Comparison of ENCODE assay signal across 8 cellular contexts in genomic region chr21:40120944-40121575, GRCh38.
DNase-seq lines count a peak whose midpoint lies in the region; ATAC-seq and TF ChIP-seq lines count a peak whose summit lies in the region.

No MANE protein-coding gene starts in this region.

- H3K4me2 ChIP-seq in IMR-90 (ENCODE audit: low read depth, low read length), result no peak overlapping the region
- H3K4me2 ChIP-seq in SU-DHL-6 (ENCODE audit: low read depth, low read length, poor library complexity, severe bottlenecking), result no peak overlapping the region

- H3K9me3 ChIP-seq in BE2C (no peaks in the 10 kb centered on the region; the same call in 1 of the 2 replicates), IMR-90 (ENCODE audit: control insufficient read depth, insufficient read depth, low read length) (peaks cover 12% of the 10 kb centered on the region), SU-DHL-6 (ENCODE audit: insufficient read depth, low read length) (no peaks in the 10 kb centered on the region)

- no peak overlapping the region for H2BK20ac ChIP-seq in IMR-90 (ENCODE audit: low read depth, low read length)

- no peak for TF ChIP-seq POLR2A in IMR-90 (IDR thresholded peaks at IDR 0.05; ENCODE audit: low read depth, low read length)

- H4K20me1 ChIP-seq in IMR-90 (ENCODE audit: insufficient read depth, low read length), result no peaks in the 10 kb centered on the region
- H4K20me1 ChIP-seq in SU-DHL-6 (ENCODE audit: low read depth, low read length), result no peaks in the 10 kb centered on the region

- H3K18ac ChIP-seq in IMR-90 (ENCODE audit: low read depth, low read length), result no peak overlapping the region

- H3K27ac Mint-ChIP-seq in stimulated activated memory B cell treated with anti-CD40 and anti-IgM and Interleukin-4, amounts not matched to agents 10 μg/mL and 1 μg/mL and 100 μg/mL, for 72 hours, result no peak overlapping the region

- no peak for ATAC-seq in IMR-90 (ENCODE audit: low read depth)
- ATAC-seq in GM19397 (IDR thresholded peaks at IDR 0.05; ENCODE audit: unreplicated experiment), result no peak
- no peak for ATAC-seq in stimulated activated memory B cell treated with anti-CD40 and anti-IgM and Interleukin-4, amounts not matched to agents 10 μg/mL and 1 μg/mL and 100 μg/mL, for 72 hours
- no peak for ATAC-seq in GM21515 (IDR thresholded peaks at IDR 0.05; ENCODE audit: unreplicated experiment)

- no peak overlapping the region for H3K4me3 Mint-ChIP-seq in stimulated activated memory B cell treated with anti-CD40 and anti-IgM and Interleukin-4, amounts not matched to agents 10 μg/mL and 1 μg/mL and 100 μg/mL, for 72 hours

- H3K4me1 ChIP-seq in BE2C (no peaks in the 10 kb centered on the region), IMR-90 (ENCODE audit: control insufficient read depth, insufficient read depth, low read length) (no peaks in the 10 kb centered on the region)

- H3K9me1 ChIP-seq in IMR-90 (ENCODE audit: insufficient read depth, low read length), result no peaks in the 10 kb centered on the region

- H3K9me2 ChIP-seq in SU-DHL-6 (replicated peaks; ENCODE audit: insufficient read depth, low read length), result no peaks in the 10 kb centered on the region

- H4K5ac ChIP-seq in IMR-90 (ENCODE audit: low read depth, low read length), result no peak overlapping the region

- no peak overlapping the region for H3K4me3 ChIP-seq in BE2C (ENCODE audit: low read depth, low read length)
- no peak overlapping the region for H3K4me3 ChIP-seq in IMR-90 (ENCODE audit: insufficient read depth, low read depth, low read length)
- no peak overlapping the region for H3K4me3 ChIP-seq in SU-DHL-6 (ENCODE audit: insufficient read depth, low read length, poor library complexity, severe bottlenecking)

- no peak overlapping the region for H2BK5ac ChIP-seq in IMR-90 (ENCODE audit: low read depth, low read length, poor library complexity, severe bottlenecking)

- H3K79me1 ChIP-seq in IMR-90 (ENCODE audit: low read depth in 1 of 2, low read length in 2 of 2), result no peaks in the 10 kb centered on the region

- WGBS in IMR-90 (ENCODE audit: extremely low coverage in 2 of 2, insufficient read length in 1 of 2), 2 experiments, result no CpG with 5 or more reads among the region's 4 CpGs

- H3K79me2 ChIP-seq in SU-DHL-6 (ENCODE audit: insufficient read depth, low read length), result no peaks in the 10 kb centered on the region

- POLR2A ChIA-PET in IMR-90 (lab: Charles Lee; ENCODE audit: unreplicated experiment), result interaction anchor here (0.6 kb wide), 1 partner anchor 846 kb away, joined by 37 read pairs; no protein-coding TSS in a partner anchor

- H2BK120ac ChIP-seq in IMR-90 (ENCODE audit: low read depth, low read length), result no peak overlapping the region

- H3K36me3 ChIP-seq in BE2C (no peaks in the 10 kb centered on the region), IMR-90 (ENCODE audit: control insufficient read depth, insufficient read depth, low read length) (no peaks in the 10 kb centered on the region), SU-DHL-6 (ENCODE audit: low read length) (no peaks in the 10 kb centered on the region)

- H2AK9ac ChIP-seq in IMR-90 (replicated peaks; ENCODE audit: low read depth, low read length, poor library complexity), result no peak overlapping the region

- BruUV-seq in IMR-90 (replicated peaks; lab: Mats Ljungman, UMichigan), result no TSS peak

- H3K36me3 Mint-ChIP-seq in stimulated activated memory B cell treated with anti-CD40 and anti-IgM and Interleukin-4, amounts not matched to agents 10 μg/mL and 1 μg/mL and 100 μg/mL, for 72 hours, result no peaks in the 10 kb centered on the region

- DNase-seq in BE2C, result no peak
- DNase-seq in IMR-90, result peak; percentile 1
- peak; percentile 54 for DNase-seq in kidney glomerular epithelial cell (lab: John Stamatoyannopoulos, UW)
- DNase-seq in D341Med (ENCODE audit: low spot score), result no peak

- in situ Hi-C loops in IMR-90 (cut with MboI; ENCODE audit: low sequenced_read_pairs), result no loop called here

- H3K23ac ChIP-seq in IMR-90 (ENCODE audit: low read depth, low read length), result no peak overlapping the region

- no peak overlapping the region for H2AK5ac ChIP-seq in IMR-90 (ENCODE audit: low read depth, low read length)

- no peak overlapping the region for H3K4ac ChIP-seq in IMR-90 (ENCODE audit: low read depth, low read length)

- no peak overlapping the region for H3K56ac ChIP-seq in IMR-90 (ENCODE audit: extremely low read depth, insufficient read depth, low read length)

- H3K27me3 Mint-ChIP-seq in stimulated activated memory B cell treated with anti-CD40 and anti-IgM and Interleukin-4, amounts not matched to agents 10 μg/mL and 1 μg/mL and 100 μg/mL, for 72 hours, result peaks cover 5% of the 10 kb centered on the region

- H4K8ac ChIP-seq in IMR-90 (ENCODE audit: low read depth in 2 of 2, low read length in 2 of 2), result no peak overlapping the region

- H3K27ac ChIP-seq in IMR-90 (ENCODE audit: insufficient read depth, low read length) (no peak overlapping the region), SU-DHL-6 (ENCODE audit: low read depth, low read length) (no peak overlapping the region)

- dilution Hi-C loops in IMR-90 (cut with HindIII; ENCODE audit: low sequenced_read_pairs, unreplicated experiment), result no loop called here

- no peaks in the 10 kb centered on the region for H3K27me3 ChIP-seq in BE2C
- H3K27me3 ChIP-seq in IMR-90 (ENCODE audit: control insufficient read depth, insufficient read depth, low read length), result no peaks in the 10 kb centered on the region
- no peaks in the 10 kb centered on the region for H3K27me3 ChIP-seq in SU-DHL-6 (ENCODE audit: low read length)

- H4K91ac ChIP-seq in IMR-90 (ENCODE audit: insufficient read depth, low read depth, low read length), result no peak overlapping the region

- H3F3A ChIP-seq in SU-DHL-6 (ENCODE audit: insufficient read depth), result no peaks in the 10 kb centered on the region

- peak; percentile 46 for TF ChIP-seq RAD21 in IMR-90 (IDR thresholded peaks at IDR 0.05; ENCODE audit: low read length)

- intact Hi-C loops in IMR-90 (cut with micrococcal nuclease), result no loop called here

- TF ChIP-seq CTCF in BE2C (IDR thresholded peaks at IDR 0.05; ENCODE audit: low read depth, low read length), result peak; percentile 52
- peak; percentile 59 for TF ChIP-seq CTCF in IMR-90 (conservative IDR thresholded peaks at IDR 0.05; ENCODE audit: low read depth, low read length)
- peak; percentile 70 for TF ChIP-seq CTCF in SU-DHL-6 (IDR thresholded peaks at IDR 0.05; ENCODE audit: insufficient read depth, low read length, poor library complexity, severe bottlenecking)

- no peaks in the 10 kb centered on the region for H3K4me1 Mint-ChIP-seq in stimulated activated memory B cell treated with anti-CD40 and anti-IgM and Interleukin-4, amounts not matched to agents 10 μg/mL and 1 μg/mL and 100 μg/mL, for 72 hours

- H2AFZ ChIP-seq in IMR-90 (replicated peaks; ENCODE audit: low read length, poor library complexity), result no peak overlapping the region
- no peak overlapping the region for H2AFZ ChIP-seq in SU-DHL-6 (ENCODE audit: low read depth, low read length, severe bottlenecking)

- CTCF ChIA-PET in IMR-90 (lab: Yijun Ruan, JAX), result interaction anchor here (0.6 to 1.5 kb wide), 4 partner anchors 23 to 356 kb away, joined by 3 read pairs; no protein-coding TSS in a partner anchor

- H3K14ac ChIP-seq in IMR-90 (replicated peaks; ENCODE audit: low read depth, low read length), result no peak overlapping the region

- H3K9me3 Mint-ChIP-seq in stimulated activated memory B cell treated with anti-CD40 and anti-IgM and Interleukin-4, amounts not matched to agents 10 μg/mL and 1 μg/mL and 100 μg/mL, for 72 hours, result peaks cover 12% of the 10 kb centered on the region

- H3K9ac ChIP-seq in IMR-90 (ENCODE audit: low read depth, low read length) (no peak overlapping the region), SU-DHL-6 (ENCODE audit: low read length) (no peak overlapping the region)

- no peak overlapping the region for H2BK15ac ChIP-seq in IMR-90 (ENCODE audit: low read depth, low read length)

TF ChIP-seq in IMR-90, 13 proteins besides CTCF, POLR2A, EP300 and RAD21:
- TF ChIP-seq SMC3 (IDR thresholded peaks at IDR 0.05; ENCODE audit: low read depth, low read length), result peak; percentile 57
- TF ChIP-seq ELK1 (IDR thresholded peaks at IDR 0.05; ENCODE audit: borderline replicate concordance, low read depth, low read length), result no peak
TF ChIP-seq in IMR-90: peak in this region for 1.

Comparison
In these comparisons a context has a peak if more than half of its experiments do, and no peak if none do; other contexts are left out.
1. DNase-seq: peak in IMR-90 (single experiment) and kidney glomerular epithelial cell (single experiment); none in BE2C (single experiment) and D341Med (single experiment).
2. Peak in every context shown above with its lines, with median percentiles within 50 percentile points of each other: CTCF ChIP-seq.